ENCODE assay signal across 8 cellular contexts in genomic region chr9:95092321-95093072, GRCh38.
DNase-seq lines count a peak whose midpoint lies in the region; ATAC-seq, FAIRE-seq and TF ChIP-seq lines count a peak whose summit lies in the region.

No MANE protein-coding gene starts in this region.

- peaks cover 31% of the 10 kb centered on the region for H3K4me1 ChIP-seq in Caco-2
- H3K4me1 ChIP-seq in Peyer's patch = peaks cover 0 to 45% (median 7%) of the 10 kb centered on the region in 4 donors
- peaks cover 84 to 100% (median 92%) of the 10 kb centered on the region in 4 donors for H3K4me1 ChIP-seq in esophagus muscularis mucosa
- peaks cover 16 to 32% (median 23%) of the 10 kb centered on the region in 3 donors for H3K4me1 ChIP-seq in pancreas

- H3K36me3 ChIP-seq in Caco-2 (ENCODE audit: control insufficient read depth, insufficient read depth, low read length) (peaks cover 3% of the 10 kb centered on the region; the same call in 1 of the 2 replicates), Peyer's patch (peaks cover 0 to 3% (median 0%) of the 10 kb centered on the region in 3 donors), esophagus muscularis mucosa (peaks cover 0 to 35% (median 20%) of the 10 kb centered on the region in 4 donors), pancreas (peaks cover 0 to 29% (median 0%) of the 10 kb centered on the region in 3 donors)

- H3K36me3 Mint-ChIP-seq in Caco-2 (ENCODE audit: insufficient read depth, unreplicated experiment) = peaks cover 70% of the 10 kb centered on the region

- H3K4me3 ChIP-seq in Caco-2 (ENCODE audit: low read depth, low read length) (no peak overlapping the region), Peyer's patch (no peak overlapping the region), esophagus muscularis mucosa (no peak overlapping the region), pancreas (no peak overlapping the region)

- H3K27me3 ChIP-seq in Caco-2 (replicated peaks; ENCODE audit: control insufficient read depth, insufficient read depth, low read length) (no peaks in the 10 kb centered on the region), Peyer's patch (no peaks in the 10 kb centered on the region), esophagus muscularis mucosa (no peaks in the 10 kb centered on the region), pancreas (no peaks in the 10 kb centered on the region)

- H3K9me3 Mint-ChIP-seq in Caco-2 (ENCODE audit: unreplicated experiment) = no peaks in the 10 kb centered on the region

- WGBS in esophagus muscularis mucosa = 46% methylated on average over 16 of the region's 18 CpGs
- WGBS in pancreas, 2 donors = 74 to 87% methylated on average over 18 of the region's 18 CpGs

- CTCF ChIA-PET in Caco-2 (lab: Charles Lee) = interaction anchor here (0.8 to 1.2 kb wide), 2 partner anchors 35 to 741 kb away, joined by 3 to 4 read pairs; no protein-coding TSS in a partner anchor

- peaks cover 29% of the 10 kb centered on the region for H3K4me1 Mint-ChIP-seq in Caco-2 (ENCODE audit: low read depth, unreplicated experiment)

- intact Hi-C loops in Caco-2 (cut with micrococcal nuclease; ENCODE audit: unreplicated experiment) = no loop called here
- intact Hi-C loops in esophagus muscularis mucosa (cut with DNase I) = no loop called here
- intact Hi-C loops in pancreas (cut with DNase I) = no loop called here

- no TSS peak for BruUV-seq in Caco-2 (replicated peaks; lab: Mats Ljungman, UMichigan)

- TF ChIP-seq EP300 in esophagus muscularis mucosa (IDR thresholded peaks at IDR 0.05) = no peak

- DNase-seq in Caco-2 = no peak
- DNase-seq in Peyer's patch = peak in 2 of 3 donors; percentile 62 to 65
- DNase-seq in esophagus muscularis mucosa (ENCODE audit: extremely low spot score) = no peak
- peak in 3 of 6 donors; percentile 48 to 76 (median 55) for DNase-seq in pancreas
- no peak for DNase-seq in NCI-H2196 (lab: John Stamatoyannopoulos, UW; ENCODE audit: unreplicated experiment)
- DNase-seq in medulla oblongata (ENCODE audit: extremely low spot score) = no peak

- POLR2A ChIA-PET in Caco-2 (lab: Charles Lee) = no interaction called here

- H3K27me3 Mint-ChIP-seq in Caco-2 (ENCODE audit: insufficient read depth, unreplicated experiment) = no peaks in the 10 kb centered on the region

- H3K27ac Mint-ChIP-seq in Caco-2 (ENCODE audit: unreplicated experiment) = peak overlapping the region; percentile 21

- H3K4me3 Mint-ChIP-seq in Caco-2 (ENCODE audit: unreplicated experiment) = no peak overlapping the region

- H3K9me3 ChIP-seq in Caco-2 (no peaks in the 10 kb centered on the region), Peyer's patch (no peaks in the 10 kb centered on the region), esophagus muscularis mucosa (no peaks in the 10 kb centered on the region), pancreas (no peaks in the 10 kb centered on the region)

- TF ChIP-seq POLR2A in Peyer's patch (IDR thresholded peaks at IDR 0.05) = no peak
- no peak for TF ChIP-seq POLR2A in esophagus muscularis mucosa (IDR thresholded peaks at IDR 0.05; ENCODE audit: low read depth)

- TF ChIP-seq CTCF in Caco-2 (IDR thresholded peaks at IDR 0.05; ENCODE audit: insufficient read depth in 1 of 2, low read depth in 1 of 2, low read length in 1 of 2, severe bottlenecking in 1 of 2, unreplicated experiment in 1 of 2) (no peak), Peyer's patch (IDR thresholded peaks at IDR 0.05) (no peak), esophagus muscularis mucosa (IDR thresholded peaks at IDR 0.05) (no peak), pancreas (IDR thresholded peaks at IDR 0.05) (no peak)

- FAIRE-seq in pancreas (lab: Jason Lieb, UNC) = no peak

- H3K27ac ChIP-seq in Peyer's patch (peak overlapping the region; percentile 44 to 87 (median 67)), esophagus muscularis mucosa (replicated peaks in 1 of 4) (peak overlapping the region; percentile 86 to 95 (median 86)), pancreas (peak overlapping the region; percentile 31 to 77 (median 53))

- peak in 3 of 4 donors; percentile 6 to 12 (median 6) for ATAC-seq in pancreas
- no peak for ATAC-seq in HG02870 (IDR thresholded peaks at IDR 0.05; ENCODE audit: unreplicated experiment)
- no peak for ATAC-seq in HG02798 (IDR thresholded peaks at IDR 0.05; ENCODE audit: poor library complexity, unreplicated experiment)

Comparison
In these comparisons a context has a peak if more than half of its experiments do, and no peak if none do; other contexts are left out.
1. DNase-seq: peak in Peyer's patch (2 of 3); none in Caco-2 (0 of 2), esophagus muscularis mucosa (single experiment), NCI-H2196 (single experiment) and medulla oblongata (single experiment).
2. ATAC-seq: peak in pancreas (3 of 4); none in HG02870 (single experiment) and HG02798 (single experiment).
3. Peak in every context shown above with its lines, with median percentiles within 50 percentile points of each other: H3K27ac ChIP-seq.